Comparison of ENCODE assay signal across 8 cellular contexts in the genomic region with DNA sequence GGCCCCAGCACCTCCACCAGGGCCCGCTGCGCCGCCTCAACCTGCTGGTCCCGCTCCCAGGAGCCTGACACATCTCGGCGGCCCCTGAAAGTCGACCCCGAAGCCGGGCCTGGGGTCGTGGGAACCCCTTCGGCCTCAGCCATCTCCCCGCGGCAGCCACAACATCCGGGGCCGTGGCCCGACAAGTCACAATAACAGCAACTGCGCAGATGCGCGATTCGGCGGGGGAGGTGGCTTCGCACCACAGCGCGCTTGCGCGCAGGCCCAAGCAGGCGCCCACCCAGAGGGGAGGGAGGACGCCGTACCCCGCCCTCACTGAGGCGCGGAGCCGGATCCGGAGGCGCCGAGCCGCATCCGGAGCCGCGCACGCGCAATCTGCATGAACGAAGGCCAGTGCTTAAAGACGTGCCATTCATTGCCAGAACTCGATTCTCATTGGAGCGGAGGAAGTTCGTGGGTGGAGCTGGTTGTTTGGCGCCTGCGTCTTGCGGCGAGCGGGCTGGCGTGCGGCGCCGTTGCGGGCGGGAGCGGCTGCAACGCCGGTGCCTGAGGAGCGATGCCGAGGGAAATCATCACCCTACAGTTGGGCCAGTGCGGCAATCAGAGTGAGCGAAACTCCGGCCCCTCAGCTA. TPM values are rescaled to one million over a fixed set of nuclear protein-coding genes. Genes with fewer than 3 reads are reported as not detected.
DNase-seq lines count a peak whose midpoint lies in the region; ATAC-seq and TF ChIP-seq lines count a peak whose summit lies in the region.

A gene with protein sequence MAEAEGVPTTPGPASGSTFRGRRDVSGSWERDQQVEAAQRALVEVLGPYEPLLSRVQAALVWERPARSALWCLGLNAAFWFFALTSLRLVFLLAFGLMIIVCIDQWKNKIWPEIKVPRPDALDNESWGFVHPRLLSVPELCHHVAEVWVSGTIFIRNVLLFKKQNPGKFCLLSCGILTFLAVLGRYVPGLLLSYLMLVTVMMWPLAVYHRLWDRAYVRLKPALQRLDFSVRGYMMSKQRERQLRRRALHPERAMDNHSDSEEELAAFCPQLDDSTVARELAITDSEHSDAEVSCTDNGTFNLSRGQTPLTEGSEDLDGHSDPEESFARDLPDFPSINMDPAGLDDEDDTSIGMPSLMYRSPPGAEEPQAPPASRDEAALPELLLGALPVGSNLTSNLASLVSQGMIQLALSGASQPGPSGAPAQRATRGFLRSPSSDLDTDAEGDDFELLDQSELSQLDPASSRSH (minus strand): TSS at position 193 of the 632 bp plus-strand sequence. CDS start 50 bp downstream, at position 143.
A gene (plus strand): TSS at position 502 of the 632 bp plus-strand sequence. CDS start 55 bp downstream, at position 557.

- intact Hi-C loops in breast epithelium (cut with DNase I; ENCODE audit: low total_unique reads) = loop anchor here (1.0 kb wide), 1 partner anchor 13 kb away; no protein-coding TSS in a partner anchor

- no peaks in the 10 kb centered on the region for H3K9me3 ChIP-seq in breast epithelium
- no peaks in the 10 kb centered on the region for H3K9me3 ChIP-seq in iPS-18a (ENCODE audit: control insufficient read depth, low read depth, low read length)
- H3K9me3 ChIP-seq in skeletal muscle satellite cell (replicated peaks; ENCODE audit: low read length) = no peaks in the 10 kb centered on the region

- H3K36me3 ChIP-seq in breast epithelium (no peaks in the 10 kb centered on the region), iPS-18a (ENCODE audit: control insufficient read depth, low read depth, low read length) (peaks cover 27% of the 10 kb centered on the region), skeletal muscle satellite cell (ENCODE audit: insufficient read depth, low read length) (peaks cover 23% of the 10 kb centered on the region)

- peak; percentile 90 for TF ChIP-seq POLR2A in breast epithelium (IDR thresholded peaks at IDR 0.05)

- H3K4me1 ChIP-seq in breast epithelium (peaks cover 0 to 6% of the 10 kb centered on the region in 2 donors), iPS-18a (ENCODE audit: control insufficient read depth, low read depth, low read length) (peaks cover 7% of the 10 kb centered on the region), skeletal muscle satellite cell (ENCODE audit: control insufficient read depth, insufficient read depth, low read length) (peaks cover 15% of the 10 kb centered on the region)

- peak within 1 kb of the TSS; percentile 81 for H3K27ac ChIP-seq in VCaP
- H3K27ac ChIP-seq in breast epithelium = peak within 1 kb of the TSS; percentile 92 to 94
- H3K27ac ChIP-seq in iPS-18a (ENCODE audit: low read length) = peak within 1 kb of the TSS; percentile 84

- DNase-seq in AG04449 (ENCODE audit: low read depth, low spot score) (peak; percentile 92), NCI-H2196 treated with DMSO at 0.1 percent for 48 hours (lab: John Stamatoyannopoulos, UW; ENCODE audit: unreplicated experiment) (peak; percentile 78), breast epithelium (ENCODE audit: low spot score in 2 of 2) (peak; percentile 97 to 98)

- TF ChIP-seq CTCF in AG04449 (IDR thresholded peaks at IDR 0.05; ENCODE audit: insufficient read depth, low read length, missing control alignments) = peak; percentile 75
- peak; percentile 12; the same call in 1 of the 2 replicates for TF ChIP-seq CTCF in VCaP (conservative IDR thresholded peaks at IDR 0.05)
- TF ChIP-seq CTCF in breast epithelium (IDR thresholded peaks at IDR 0.05) = peak; percentile 17 to 63 (median 58)

- CTCF ChIA-PET in AG04449 (lab: Yijun Ruan, JAX) = interaction anchor here (1.0 to 2.5 kb wide), 9 partner anchors 9 to 154 kb away, joined by 3 to 19 read pairs (median 7); a partner anchor contains a TSS

- H3K4me3 ChIP-seq in AG04449 (ENCODE audit: low read depth, low read length) = peak within 1 kb of the TSS; percentile 96
- H3K4me3 ChIP-seq in breast epithelium = peak within 1 kb of the TSS; percentile 71 to 92 (median 83)
- H3K4me3 ChIP-seq in iPS-18a (ENCODE audit: low read length) = peak within 1 kb of the TSS; percentile 99
- peak within 1 kb of the TSS; percentile 94 for H3K4me3 ChIP-seq in skeletal muscle satellite cell (ENCODE audit: low read length)

- peak; percentile 92 for ATAC-seq in GM18870 (IDR thresholded peaks at IDR 0.05; ENCODE audit: unreplicated experiment)
- peak; percentile 87 for ATAC-seq in HG03135 (IDR thresholded peaks at IDR 0.05; ENCODE audit: unreplicated experiment)

- H3K4me2 ChIP-seq in skeletal muscle satellite cell (ENCODE audit: low read length) = peak within 1 kb of the TSS; percentile 89

- POLR2A ChIA-PET in AG04449 (lab: Yijun Ruan, JAX) = interaction anchor here (0.8 to 2.0 kb wide), 7 partner anchors 9 to 74 kb away, joined by 3 to 11 read pairs (median 5); a partner anchor contains a TSS

- H3K27me3 ChIP-seq in breast epithelium (no peaks in the 10 kb centered on the region), iPS-18a (ENCODE audit: control insufficient read depth, insufficient read depth, low read length) (no peaks in the 10 kb centered on the region), skeletal muscle satellite cell (ENCODE audit: control insufficient read depth, insufficient read depth, low read length) (no peaks in the 10 kb centered on the region)

- peak within 1 kb of the TSS; percentile 86 for H3K9ac ChIP-seq in iPS-18a (ENCODE audit: low read length)
- peak within 1 kb of the TSS; percentile 93 for H3K9ac ChIP-seq in skeletal muscle satellite cell (ENCODE audit: low read depth, low read length)

RNA-seq across cellular contexts. Expression of the first gene that starts in this region (rescaled TPM):
- total RNA-seq in breast epithelium = 10 to 100 TPM; 58.7 to 85.8 (median 62.4) TPM
- 30.8 and 39.5 TPM in 2 replicates for total RNA-seq in skeletal muscle satellite cell (2012; rRNA removed)

RNA-seq across cellular contexts. Expression of the second gene that starts in this region (rescaled TPM):
- total RNA-seq in breast epithelium = 10 to 100 TPM; 20.5 to 34.4 (median 22.8) TPM
- total RNA-seq in skeletal muscle satellite cell (2012; rRNA removed) = 55.5 and 78.4 TPM in 2 replicates

Comparison
In these comparisons a context has a peak if more than half of its experiments do, and no peak if none do; other contexts are left out.
1. Peak in every context shown above with its lines: DNase-seq, ATAC-seq, H3K4me3 ChIP-seq and H3K27ac ChIP-seq.
2. CTCF ChIP-seq: peak in every context shown above with its lines; median percentile 75 in AG04449; 58 in breast epithelium; 12 in VCaP.